Comparison of ENCODE assay signal across 1 cellular context in the genomic region with DNA sequence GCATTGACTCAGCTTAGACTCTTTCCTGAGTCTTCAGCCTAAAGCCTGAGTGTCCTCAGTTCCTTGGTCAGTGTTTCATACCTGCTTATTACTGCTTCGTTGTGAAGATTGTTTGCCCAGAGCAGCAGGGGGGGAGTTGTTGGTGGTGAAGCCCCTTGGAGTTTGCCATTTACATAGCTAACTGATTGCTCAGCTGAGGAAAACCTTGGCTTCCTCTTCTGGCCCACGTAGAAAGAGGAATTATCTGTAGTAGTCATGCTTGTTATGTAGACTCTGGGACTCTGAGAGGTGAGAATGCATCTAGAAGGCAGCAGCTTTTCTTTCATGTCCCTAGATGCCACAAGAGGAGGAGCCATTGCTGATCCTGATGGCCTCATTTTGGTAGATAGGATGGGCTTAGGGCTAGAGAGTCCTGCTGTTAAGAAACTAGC.
TF ChIP-seq lines count a peak whose summit lies in the region.

No MANE protein-coding gene starts in this region.

TF ChIP-seq in K562, 482 proteins besides CTCF, POLR2A, EP300 and RAD21 (continued from another document):
- TF ChIP-seq ZNF592 (IDR thresholded peaks at IDR 0.05) (no peak), ZNF445 (CRISPR knock-in tag; IDR thresholded peaks at IDR 0.05; ENCODE audit: low read depth) (no peak), PTRF (tag; IDR thresholded peaks at IDR 0.05) (no peak), TCF3 (CRISPR knock-in tag; IDR thresholded peaks at IDR 0.05) (0 out of 2 replicates have a peak, but pooled peaks have one; percentile 5), ATF1 (CRISPR knock-in tag; IDR thresholded peaks at IDR 0.05) (no peak), ATF1 (tag; IDR thresholded peaks at IDR 0.05) (0 out of 2 replicates have a peak, but pooled peaks have one; percentile 14), ZBTB12 (CRISPR knock-in tag; IDR thresholded peaks at IDR 0.05) (no peak), HNRNPH1 (optimal IDR thresholded peaks at IDR 0.05; ENCODE audit: low read depth, low read length) (no peak), CBFA2T3 (IDR thresholded peaks at IDR 0.05) (0 out of 2 replicates have a peak, but pooled peaks have one; percentile 4), FOXP1 (CRISPR knock-in tag; IDR thresholded peaks at IDR 0.05) (no peak), MNT (conservative IDR thresholded peaks at IDR 0.05) (no peak; a peak in 1 of 4 replicates), SFPQ (IDR thresholded peaks at IDR 0.05; ENCODE audit: low read depth, low read length) (no peak), ZNF224 (CRISPR knock-in tag; IDR thresholded peaks at IDR 0.05) (no peak), ZBTB8A (IDR thresholded peaks at IDR 0.05; ENCODE audit: partially characterized antibody) (no peak), CTBP1 (IDR thresholded peaks at IDR 0.05; ENCODE audit: borderline replicate concordance) (peak; percentile 77), TEAD4 (IDR thresholded peaks at IDR 0.05; ENCODE audit: low read length) (peak; percentile 7; the same call in 1 of the 2 replicates), TEAD4 (CRISPR knock-in tag; IDR thresholded peaks at IDR 0.05; ENCODE audit: borderline replicate concordance) (no peak), SPI1 (IDR thresholded peaks at IDR 0.05; ENCODE audit: borderline replicate concordance, low read depth, low read length) (peak; percentile 85; the same call in 1 of the 2 replicates), ZFP1 (CRISPR knock-in tag; IDR thresholded peaks at IDR 0.05) (no peak), CREM (IDR thresholded peaks at IDR 0.05; ENCODE audit: low read depth) (peak; percentile 58), SMARCE1 (IDR thresholded peaks at IDR 0.05) (peak; percentile 43; the same call in 1 of the 2 replicates), E2F3 (CRISPR knock-in tag; IDR thresholded peaks at IDR 0.05) (no peak), PBX2 (CRISPR knock-in tag; IDR thresholded peaks at IDR 0.05; ENCODE audit: low read depth) (no peak), PBX2 (tag; conservative IDR thresholded peaks at IDR 0.05; ENCODE audit: low read depth) (no peak), MTA2 (IDR thresholded peaks at IDR 0.05; ENCODE audit: low read depth) (0 out of 2 replicates have a peak, but pooled peaks have one; percentile 23), ZNF717 (CRISPR knock-in tag; IDR thresholded peaks at IDR 0.05) (no peak), ZNF785 (CRISPR knock-in tag; IDR thresholded peaks at IDR 0.05) (no peak), EHMT2 (IDR thresholded peaks at IDR 0.05) (peak; percentile 71; the same call in 1 of the 2 replicates), NFYB (IDR thresholded peaks at IDR 0.05; ENCODE audit: extremely low read depth, insufficient read length) (no peak)
- TF ChIP-seq, protein P1, sequence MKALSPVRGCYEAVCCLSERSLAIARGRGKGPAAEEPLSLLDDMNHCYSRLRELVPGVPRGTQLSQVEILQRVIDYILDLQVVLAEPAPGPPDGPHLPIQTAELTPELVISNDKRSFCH (CRISPR knock-in tag; IDR thresholded peaks at IDR 0.05), result no peak
- TF ChIP-seq, protein P1 (tag; IDR thresholded peaks at IDR 0.05), result peak; percentile 48; the same call in 1 of the 2 replicates
- TF ChIP-seq, protein P2, sequence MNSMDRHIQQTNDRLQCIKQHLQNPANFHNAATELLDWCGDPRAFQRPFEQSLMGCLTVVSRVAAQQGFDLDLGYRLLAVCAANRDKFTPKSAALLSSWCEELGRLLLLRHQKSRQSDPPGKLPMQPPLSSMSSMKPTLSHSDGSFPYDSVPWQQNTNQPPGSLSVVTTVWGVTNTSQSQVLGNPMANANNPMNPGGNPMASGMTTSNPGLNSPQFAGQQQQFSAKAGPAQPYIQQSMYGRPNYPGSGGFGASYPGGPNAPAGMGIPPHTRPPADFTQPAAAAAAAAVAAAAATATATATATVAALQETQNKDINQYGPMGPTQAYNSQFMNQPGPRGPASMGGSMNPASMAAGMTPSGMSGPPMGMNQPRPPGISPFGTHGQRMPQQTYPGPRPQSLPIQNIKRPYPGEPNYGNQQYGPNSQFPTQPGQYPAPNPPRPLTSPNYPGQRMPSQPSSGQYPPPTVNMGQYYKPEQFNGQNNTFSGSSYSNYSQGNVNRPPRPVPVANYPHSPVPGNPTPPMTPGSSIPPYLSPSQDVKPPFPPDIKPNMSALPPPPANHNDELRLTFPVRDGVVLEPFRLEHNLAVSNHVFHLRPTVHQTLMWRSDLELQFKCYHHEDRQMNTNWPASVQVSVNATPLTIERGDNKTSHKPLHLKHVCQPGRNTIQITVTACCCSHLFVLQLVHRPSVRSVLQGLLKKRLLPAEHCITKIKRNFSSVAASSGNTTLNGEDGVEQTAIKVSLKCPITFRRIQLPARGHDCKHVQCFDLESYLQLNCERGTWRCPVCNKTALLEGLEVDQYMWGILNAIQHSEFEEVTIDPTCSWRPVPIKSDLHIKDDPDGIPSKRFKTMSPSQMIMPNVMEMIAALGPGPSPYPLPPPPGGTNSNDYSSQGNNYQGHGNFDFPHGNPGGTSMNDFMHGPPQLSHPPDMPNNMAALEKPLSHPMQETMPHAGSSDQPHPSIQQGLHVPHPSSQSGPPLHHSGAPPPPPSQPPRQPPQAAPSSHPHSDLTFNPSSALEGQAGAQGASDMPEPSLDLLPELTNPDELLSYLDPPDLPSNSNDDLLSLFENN (IDR thresholded peaks at IDR 0.05; ENCODE audit: low read depth in 2 of 2, low read length in 2 of 2), result 0 out of 4 replicates have a peak, but pooled peaks of 1 of the 2 experiments have one; percentile 26
- TF ChIP-seq, protein P3, sequence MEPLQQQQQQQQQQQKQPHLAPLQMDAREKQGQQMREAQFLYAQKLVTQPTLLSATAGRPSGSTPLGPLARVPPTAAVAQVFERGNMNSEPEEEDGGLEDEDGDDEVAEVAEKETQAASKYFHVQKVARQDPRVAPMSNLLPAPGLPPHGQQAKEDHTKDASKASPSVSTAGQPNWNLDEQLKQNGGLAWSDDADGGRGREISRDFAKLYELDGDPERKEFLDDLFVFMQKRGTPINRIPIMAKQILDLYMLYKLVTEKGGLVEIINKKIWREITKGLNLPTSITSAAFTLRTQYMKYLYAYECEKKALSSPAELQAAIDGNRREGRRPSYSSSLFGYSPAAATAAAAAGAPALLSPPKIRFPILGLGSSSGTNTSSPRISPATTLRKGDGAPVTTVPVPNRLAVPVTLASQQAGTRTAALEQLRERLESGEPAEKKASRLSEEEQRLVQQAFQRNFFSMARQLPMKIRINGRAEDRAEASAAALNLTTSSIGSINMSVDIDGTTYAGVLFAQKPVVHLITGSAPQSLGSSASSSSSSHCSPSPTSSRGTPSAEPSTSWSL (CRISPR knock-in tag; IDR thresholded peaks at IDR 0.05; ENCODE audit: borderline replicate concordance), result no peak
